11 cellular contexts compared by ENCODE assay signal in the genomic region with DNA sequence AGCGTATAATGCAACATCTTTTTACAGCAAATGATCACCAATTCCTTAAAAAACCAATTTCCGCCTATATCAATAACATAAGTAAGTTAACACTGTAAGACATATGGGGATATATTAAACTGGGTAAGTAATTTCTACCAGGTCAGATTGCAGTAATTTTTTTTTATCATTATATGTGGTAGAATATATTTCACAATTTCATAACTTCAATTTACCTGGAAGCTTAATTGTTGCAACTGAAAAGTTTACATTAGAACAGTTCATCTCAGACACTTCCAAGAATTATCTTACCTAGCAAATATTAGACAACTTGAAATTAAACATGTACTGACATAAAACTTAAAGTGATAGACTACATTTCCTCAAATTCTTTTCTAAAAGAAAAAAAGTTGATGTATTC. TPM values are rescaled to one million over a fixed set of nuclear protein-coding genes. Genes with fewer than 3 reads are reported as not detected.
DNase-seq lines count a peak whose midpoint lies in the region; ATAC-seq and TF ChIP-seq lines count a peak whose summit lies in the region.
"Had no signal": no experiment of that assay in that cellular context is flagged by ENCODE, and none has a peak within 500 bp of the region (broad histone marks: within the 10 kb centered on the region; RNA-seq: fewer than 3 reads in every experiment).

No MANE protein-coding gene starts in this region.

- intact Hi-C loops in PC-9 (cut with micrococcal nuclease; ENCODE audit: unreplicated experiment), result no loop called here

- peak overlapping the region; percentile 97 for H3K4me2 ChIP-seq in PC-9

- H3K27me3 ChIP-seq in PC-9 (ENCODE audit: insufficient read depth, low read depth), result no peaks in the 10 kb centered on the region

- CTCF ChIA-PET in PC-9 (lab: Charles Lee), result no interaction called here

- no peaks in the 10 kb centered on the region for H3K27me3 Mint-ChIP-seq in progenitor cell of endocrine pancreas
- no peaks in the 10 kb centered on the region for H3K27me3 Mint-ChIP-seq in stimulated activated naive B cell treated with anti-CD40 and anti-IgM and Interleukin-4, amounts not matched to agents 10 μg/mL and 1 μg/mL and 100 μg/mL, for 72 hours

- no peaks in the 10 kb centered on the region for H3K9me2 ChIP-seq in PC-9 (ENCODE audit: insufficient read depth)

- H3K27ac Mint-ChIP-seq in progenitor cell of endocrine pancreas, result no peak overlapping the region
- H3K27ac Mint-ChIP-seq in stimulated activated naive B cell treated with anti-CD40 and anti-IgM and Interleukin-4, amounts not matched to agents 10 μg/mL and 1 μg/mL and 100 μg/mL, for 72 hours, result no peak overlapping the region
- H3K27ac Mint-ChIP-seq: activated naive CD4-positive, alpha-beta T cell treated with anti-CD3 and anti-CD28 coated beads, Interleukin-2, amount 50 U/mL, for 72 hours had no signal

- no peaks in the 10 kb centered on the region for H3K9me3 Mint-ChIP-seq in progenitor cell of endocrine pancreas (ENCODE audit: low read depth)
- H3K9me3 Mint-ChIP-seq in stimulated activated naive B cell treated with anti-CD40 and anti-IgM and Interleukin-4, amounts not matched to agents 10 μg/mL and 1 μg/mL and 100 μg/mL, for 72 hours, result no peaks in the 10 kb centered on the region
- H3K9me3 Mint-ChIP-seq: activated naive CD4-positive, alpha-beta T cell treated with anti-CD3 and anti-CD28 coated beads, Interleukin-2, amount 50 U/mL, for 72 hours had no signal

- ATAC-seq in stimulated activated naive B cell treated with anti-CD40 and anti-IgM and Interleukin-4, amounts not matched to agents 10 μg/mL and 1 μg/mL and 100 μg/mL, for 72 hours (replicated peaks), result no peak
- ATAC-seq: activated naive CD4-positive, alpha-beta T cell treated with anti-CD3 and anti-CD28 coated beads, Interleukin-2, amount 50 U/mL, for 72 hours had no signal

- peaks cover 46% of the 10 kb centered on the region for H3K4me1 ChIP-seq in PC-9 (replicated peaks; ENCODE audit: insufficient read depth)

- H2AFZ ChIP-seq in PC-9, result 0 out of 2 replicates have a peak overlapping the region, but pooled peaks have one; percentile 0

- in situ Hi-C loops in KBM-7 (cut with MboI; ENCODE audit: low pct_unique_long_range_greater_than_20kb, low sequenced_read_pairs), result no loop called here

- H3K27ac ChIP-seq in PC-9, result no peak overlapping the region

- TF ChIP-seq CTCF in GM12865 (IDR thresholded peaks at IDR 0.05; ENCODE audit: insufficient read depth, low read depth, low read length, missing control alignments), result no peak
- TF ChIP-seq CTCF in PC-9 (conservative IDR thresholded peaks at IDR 0.05), result no peak
- TF ChIP-seq CTCF in epithelial cell of esophagus (IDR thresholded peaks at IDR 0.05; ENCODE audit: insufficient read depth, low read depth, low read length, missing control alignments), result no peak
- no peak for TF ChIP-seq CTCF in progenitor cell of endocrine pancreas (IDR thresholded peaks at IDR 0.05; ENCODE audit: unreplicated experiment)

- BruUV-seq in PC-9 (replicated peaks; lab: Mats Ljungman, UMichigan), result no TSS peak

- no peak for DNase-seq in GM12865 (ENCODE audit: low read depth)
- no peak for DNase-seq in PC-9
- DNase-seq in epithelial cell of esophagus (ENCODE audit: low read depth), result peak; percentile 22
- DNase-seq in progenitor cell of endocrine pancreas (ENCODE audit: low spot score, unreplicated experiment), result no peak
- DNase-seq in stimulated activated naive B cell treated with anti-CD40 and anti-IgM and Interleukin-4, amounts not matched to agents 10 μg/mL and 1 μg/mL and 100 μg/mL, for 72 hours, result no peak
- no peak for DNase-seq in NCI-H1417 (lab: John Stamatoyannopoulos, UW)
- DNase-seq in DMS53 (lab: John Stamatoyannopoulos, UW), result no peak
- DNase-seq in KBM-7, result no peak
- DNase-seq: H7, SHP77 treated with DMSO at 0.1 percent for 48 hours had no signal

- no peaks in the 10 kb centered on the region for H4K20me1 ChIP-seq in PC-9 (ENCODE audit: insufficient read depth)

- POLR2A ChIA-PET in PC-9 (lab: Charles Lee; ENCODE audit: unreplicated experiment), result no interaction called here

- H3K4me1 Mint-ChIP-seq in progenitor cell of endocrine pancreas (ENCODE audit: low read depth), result peaks cover 38% of the 10 kb centered on the region
- H3K4me1 Mint-ChIP-seq in stimulated activated naive B cell treated with anti-CD40 and anti-IgM and Interleukin-4, amounts not matched to agents 10 μg/mL and 1 μg/mL and 100 μg/mL, for 72 hours, result peaks cover 32 to 54% of the 10 kb centered on the region in 2 donors

- peaks cover 9% of the 10 kb centered on the region for H3K36me3 Mint-ChIP-seq in progenitor cell of endocrine pancreas (ENCODE audit: insufficient read depth)
- H3K36me3 Mint-ChIP-seq in stimulated activated naive B cell treated with anti-CD40 and anti-IgM and Interleukin-4, amounts not matched to agents 10 μg/mL and 1 μg/mL and 100 μg/mL, for 72 hours, result peaks cover 2 to 11% of the 10 kb centered on the region in 2 donors

- H3K9me3 ChIP-seq in PC-9 (ENCODE audit: insufficient read depth, low read depth), result no peaks in the 10 kb centered on the region

- H3K79me2 ChIP-seq in PC-9 (ENCODE audit: low read depth), result peaks cover 45% of the 10 kb centered on the region

- peaks cover 6% of the 10 kb centered on the region; the same call in 1 of the 2 replicates for H3F3A ChIP-seq in PC-9 (ENCODE audit: insufficient read depth, low read depth)

- H3K36me3 ChIP-seq in PC-9 (ENCODE audit: low read depth), result peaks cover 16% of the 10 kb centered on the region; the same call in 1 of the 2 replicates

- peak overlapping the region; percentile 91 for H3K4me3 Mint-ChIP-seq in progenitor cell of endocrine pancreas (ENCODE audit: low read depth)
- H3K4me3 Mint-ChIP-seq in stimulated activated naive B cell treated with anti-CD40 and anti-IgM and Interleukin-4, amounts not matched to agents 10 μg/mL and 1 μg/mL and 100 μg/mL, for 72 hours, result peak overlapping the region in 1 of 2 donors; percentile 14

- peak overlapping the region; percentile 48 for H3K4me3 ChIP-seq in GM12865 (ENCODE audit: low read depth, low read length)
- peak overlapping the region; percentile 91 for H3K4me3 ChIP-seq in PC-9
- H3K4me3 ChIP-seq in epithelial cell of esophagus (ENCODE audit: low read length), result peak overlapping the region; percentile 32

RNA-seq across cellular contexts. Expression of gene ZBTB41, which starts 2.8 kb away (rescaled TPM):
- total RNA-seq in PC-9 (2021) (16.3 and 19.0 TPM in 2 replicates), progenitor cell of endocrine pancreas (12.5 and 13.1 TPM in 2 replicates)

RNA-seq across cellular contexts. Expression of gene ASPM, which starts 51.9 kb away (rescaled TPM):
- total RNA-seq in PC-9 (2021) (38.6 and 57.6 TPM in 2 replicates), progenitor cell of endocrine pancreas (17.1 and 17.5 TPM in 2 replicates)

Comparison
In these comparisons a context has a peak if more than half of its experiments do, and no peak if none do; other contexts are left out.
1. H3K4me3 ChIP-seq: peak in every context shown above with its lines; median percentile 91 in PC-9; 48 in GM12865; 32 in epithelial cell of esophagus.